Comparison of ENCODE assay signal across 8 cellular contexts in genomic region chr19:8001651-8001994, GRCh38. TPM values are rescaled to one million over a fixed set of nuclear protein-coding genes. Genes with fewer than 3 reads are reported as not detected.
DNase-seq lines count a peak whose midpoint lies in the region; ATAC-seq and TF ChIP-seq lines count a peak whose summit lies in the region.

No MANE protein-coding gene starts in this region.

- H3K27me3 ChIP-seq in mucosa of stomach (ENCODE audit: control insufficient read depth, insufficient read depth, low read length) (no peaks in the 10 kb centered on the region), upper lobe of right lung (no peaks in the 10 kb centered on the region)

- H3K36me3 Mint-ChIP-seq in central memory CD8-positive, alpha-beta T cell (ENCODE audit: insufficient read depth) = peaks cover 15% of the 10 kb centered on the region

- peak overlapping the region; percentile 94 for H3K27ac Mint-ChIP-seq in central memory CD8-positive, alpha-beta T cell (ENCODE audit: low read depth)

- TF ChIP-seq CTCF in upper lobe of right lung (IDR thresholded peaks at IDR 0.05) = no peak

- H3K4me1 Mint-ChIP-seq in central memory CD8-positive, alpha-beta T cell = peaks cover 64% of the 10 kb centered on the region

- H3K36me3 ChIP-seq in mucosa of stomach (ENCODE audit: control insufficient read depth, insufficient read depth, low read length) (no peaks in the 10 kb centered on the region), upper lobe of right lung (no peaks in the 10 kb centered on the region)

- peak; percentile 4 for DNase-seq in activated naive CD4-positive, alpha-beta T cell treated with Interleukin-2 at 50 U/mL for 16 hours
- no peak for DNase-seq in activated naive CD4-positive, alpha-beta T cell (lab: John Stamatoyannopoulos, UW)
- DNase-seq in central memory CD8-positive, alpha-beta T cell (ENCODE audit: low spot score in 2 of 2) = no peak
- DNase-seq in upper lobe of right lung (no peak), NCI-H1105 treated with DMSO at 0.1 percent for 48 hours (lab: John Stamatoyannopoulos, UW) (no peak)

- H3K9me3 Mint-ChIP-seq in central memory CD8-positive, alpha-beta T cell = no peaks in the 10 kb centered on the region

- no peaks in the 10 kb centered on the region for H3K27me3 Mint-ChIP-seq in central memory CD8-positive, alpha-beta T cell

- peak overlapping the region; percentile 38 for H3K9ac ChIP-seq in mucosa of stomach (ENCODE audit: low read length)

- H3K9me3 ChIP-seq in mucosa of stomach (ENCODE audit: control insufficient read depth, low read length) (no peaks in the 10 kb centered on the region), upper lobe of right lung (no peaks in the 10 kb centered on the region)

- H3K4me3 ChIP-seq in mucosa of stomach (ENCODE audit: low read length) (no peak overlapping the region), upper lobe of right lung (no peak overlapping the region)

- peak overlapping the region; percentile 70 for H3K27ac ChIP-seq in upper lobe of right lung

- H3K4me3 Mint-ChIP-seq in central memory CD8-positive, alpha-beta T cell = peak overlapping the region; percentile 79

- peaks cover 21% of the 10 kb centered on the region for H3K4me1 ChIP-seq in mucosa of stomach (ENCODE audit: control insufficient read depth, insufficient read depth, low read length)
- peaks cover 50% of the 10 kb centered on the region for H3K4me1 ChIP-seq in upper lobe of right lung

- no peak for ATAC-seq in central memory CD8-positive, alpha-beta T cell (replicated peaks; ENCODE audit: extremely low read depth, poor library complexity, severe bottlenecking)
- ATAC-seq in upper lobe of right lung (no peak), HG02938 (IDR thresholded peaks at IDR 0.05; ENCODE audit: unreplicated experiment) (no peak), GM18867 (IDR thresholded peaks at IDR 0.05; ENCODE audit: unreplicated experiment) (no peak)

- intact Hi-C loops in upper lobe of right lung (cut with DNase I) = no loop called here

RNA-seq across cellular contexts. Expression of gene ELAVL1, which starts 3.8 kb away (rescaled TPM):
- 65.9 TPM for total RNA-seq in upper lobe of right lung

RNA-seq across cellular contexts. Expression of gene CCL25, which starts 50.9 kb away (rescaled TPM):
- not detected for total RNA-seq in upper lobe of right lung

RNA-seq across cellular contexts. Expression of gene TIMM44, which starts 58.2 kb away (rescaled TPM):
- total RNA-seq in upper lobe of right lung = 49.8 TPM
